19 cellular contexts compared by ENCODE assay signal in the genomic region with DNA sequence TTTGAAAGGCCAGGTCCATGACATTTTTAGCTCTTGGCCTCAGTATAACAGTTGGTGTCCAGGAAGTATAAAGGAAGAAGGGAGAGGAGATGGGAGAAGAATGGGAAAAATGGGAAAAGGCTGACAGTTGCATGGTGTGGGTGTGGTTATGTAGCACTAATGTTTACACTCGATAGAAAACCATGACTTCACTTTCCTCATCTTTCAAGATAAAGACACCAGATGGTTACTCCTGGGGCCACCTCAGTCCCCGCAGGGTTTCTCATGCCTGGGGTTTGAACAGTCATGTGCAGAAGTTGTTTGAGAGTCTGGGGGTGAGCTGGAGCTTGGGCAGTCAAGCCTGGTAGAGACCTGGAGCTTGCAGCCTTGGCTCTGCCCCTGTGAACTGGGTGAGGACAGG.
"Had no signal": no experiment of that assay in that cellular context is flagged by ENCODE, and none has a peak within 500 bp of the region (broad histone marks: within the 10 kb centered on the region; RNA-seq: fewer than 3 reads in every experiment).

No MANE protein-coding gene starts in this region.

- H3K27ac Mint-ChIP-seq: activated naive CD8-positive, alpha-beta T cell; activated T-cell treated with anti-CD3 and anti-CD28 coated beads, Interleukin-2, amount 50 U/mL, for 72 hours; stimulated activated naive CD8-positive, alpha-beta T cell treated with anti-CD3 and anti-CD28 coated beads, Interleukin-15, amount 100 ng/mL, for 72 hours had no signal

- H3K9me3 Mint-ChIP-seq: activated T-cell treated with anti-CD3 and anti-CD28 coated beads, Interleukin-2, amount 50 U/mL, for 72 hours; effector memory CD8-positive, alpha-beta T cell; naive thymus-derived CD4-positive, alpha-beta T cell; stimulated activated naive CD8-positive, alpha-beta T cell treated with anti-CD3 and anti-CD28 coated beads, Interleukin-15, amount 100 ng/mL, for 72 hours had no signal

- H3K9me3 ChIP-seq: lower lobe of right lung, ovary, psoas muscle, suprapubic skin, transverse colon, vagina had no signal

- H3K4me1 ChIP-seq: lower lobe of right lung, psoas muscle, suprapubic skin, transverse colon, vagina had no signal

- H3K27me3 ChIP-seq: ovary, suprapubic skin, transverse colon, vagina had no signal

- H3K36me3 ChIP-seq: ovary had no signal

- H3K4me3 ChIP-seq: lower lobe of right lung, ovary, psoas muscle, suprapubic skin, transverse colon, vagina had no signal

- ATAC-seq: activated T-cell treated with anti-CD3 and anti-CD28 coated beads, Interleukin-2, amount 50 U/mL, for 72 hours; effector memory CD8-positive, alpha-beta T cell; left colon; naive thymus-derived CD4-positive, alpha-beta T cell; psoas muscle; stimulated activated naive CD8-positive, alpha-beta T cell treated with anti-CD3 and anti-CD28 coated beads, Interleukin-15, amount 100 ng/mL, for 72 hours had no signal

- H3K27me3 Mint-ChIP-seq: activated naive CD8-positive, alpha-beta T cell; effector memory CD8-positive, alpha-beta T cell; naive thymus-derived CD4-positive, alpha-beta T cell; stimulated activated naive CD8-positive, alpha-beta T cell treated with anti-CD3 and anti-CD28 coated beads, Interleukin-15, amount 100 ng/mL, for 72 hours had no signal

- H3K27ac ChIP-seq: lower lobe of right lung, ovary, psoas muscle, suprapubic skin, transverse colon, vagina had no signal

- DNase-seq: activated CD4-positive, alpha-beta T cell treated with anti-CD3 and anti-CD28 coated beads, Interleukin-2, amount 50 U/mL, for 4 hours; activated CD4-positive, CD25-positive, alpha-beta regulatory T cell treated with anti-CD3 and anti-CD28 coated beads, Interleukin-2, amount 50 U/mL, for 72 hours; activated gamma-delta T cell; activated T-cell treated with anti-CD3 and anti-CD28 coated beads, Interleukin-2, amount 50 U/mL, for 72 hours; effector memory CD8-positive, alpha-beta T cell; foreskin fibroblast; hypothalamus; islet precursor cell; left colon; lower lobe of right lung; naive thymus-derived CD4-positive, alpha-beta T cell; ovary; psoas muscle; stimulated activated CD4-positive, alpha-beta T cell treated with anti-CD3 and anti-CD28 coated beads, Interleukin-2, amount 100 ng/mL, for 24 hours; stimulated activated naive CD8-positive, alpha-beta T cell treated with anti-CD3 and anti-CD28 coated beads, Interleukin-15, amount 100 ng/mL, for 72 hours; transverse colon had no signal

- H3K4me3 Mint-ChIP-seq: activated naive CD8-positive, alpha-beta T cell; activated T-cell treated with anti-CD3 and anti-CD28 coated beads, Interleukin-2, amount 50 U/mL, for 72 hours; effector memory CD8-positive, alpha-beta T cell; naive thymus-derived CD4-positive, alpha-beta T cell; stimulated activated naive CD8-positive, alpha-beta T cell treated with anti-CD3 and anti-CD28 coated beads, Interleukin-15, amount 100 ng/mL, for 72 hours had no signal
